6 cellular contexts compared by ENCODE assay signal in the genomic region with DNA sequence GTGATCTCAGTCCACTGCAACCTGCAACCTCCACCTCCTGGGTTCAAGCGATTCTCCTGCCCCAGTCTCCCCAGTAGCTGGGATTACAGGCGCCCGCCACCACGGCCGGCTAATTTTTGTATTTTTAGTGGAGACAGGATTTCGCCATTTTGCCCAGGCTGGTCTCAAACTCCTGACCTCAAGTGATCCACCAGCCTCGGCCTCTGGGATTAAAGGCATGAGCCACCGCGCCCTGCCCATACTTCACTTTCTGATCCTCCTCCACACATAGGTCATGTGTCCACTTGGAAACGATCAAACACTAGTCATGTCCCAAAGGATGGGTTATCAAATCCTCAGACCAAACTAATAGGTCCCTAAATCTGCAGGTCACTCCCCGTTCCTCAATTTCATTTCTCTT. TPM values are rescaled to one million over a fixed set of nuclear protein-coding genes. Genes with fewer than 3 reads are reported as not detected.
DNase-seq lines count a peak whose midpoint lies in the region; ATAC-seq and TF ChIP-seq lines count a peak whose summit lies in the region.
"Not testable (repeated sequence)": the region's sequence is repeated elsewhere in the genome, so short reads cannot be mapped to it uniquely, and the experiment has no call there.

No MANE protein-coding gene starts in this region.

- ATAC-seq in activated B cell treated with CpG ODN at 0.5 μM for 24 hours (ENCODE audit: low read depth) = not testable (repeated sequence)

- H3K27ac Mint-ChIP-seq in activated B cell treated with CpG ODN at 0.5 μM for 24 hours = peak overlapping the region; percentile 97
- H3K27ac Mint-ChIP-seq in chondrocyte (ENCODE audit: unreplicated experiment) = peak overlapping the region; percentile 100
- peak overlapping the region; percentile 97 for H3K27ac Mint-ChIP-seq in osteocyte (ENCODE audit: unreplicated experiment)

- not testable (repeated sequence) for TF ChIP-seq CTCF in A673 (conservative IDR thresholded peaks at IDR 0.05; ENCODE audit: low read depth, low read length); activated B cell treated with CpG ODN at 0.5 μM for 24 hours (IDR thresholded peaks at IDR 0.05); chondrocyte (IDR thresholded peaks at IDR 0.05); osteocyte (IDR thresholded peaks at IDR 0.05)

- not testable (repeated sequence) for H3K27ac ChIP-seq in A673 (ENCODE audit: low read depth, low read length, poor library complexity, severe bottlenecking); HUES64 (ENCODE audit: low read depth, low read length)

- H3K4me3 Mint-ChIP-seq in activated B cell treated with CpG ODN at 0.5 μM for 24 hours (peak overlapping the region; percentile 99), chondrocyte (ENCODE audit: unreplicated experiment) (peak overlapping the region; percentile 100), osteocyte (ENCODE audit: unreplicated experiment) (peak overlapping the region; percentile 97)

- H3K27me3 Mint-ChIP-seq in activated B cell treated with CpG ODN at 0.5 μM for 24 hours; chondrocyte (ENCODE audit: low read depth); osteocyte (ENCODE audit: unreplicated experiment): not testable (repeated sequence)

- H3K9ac ChIP-seq in HUES64 (ENCODE audit: low read depth, low read length) = peak overlapping the region; percentile 66

- peak overlapping the region; percentile 91 for H3K4me3 ChIP-seq in A673 (ENCODE audit: low read depth, low read length, poor library complexity, severe bottlenecking)
- H3K4me3 ChIP-seq in HUES64 (ENCODE audit: low read length) = peak overlapping the region; percentile 72
- peak overlapping the region; percentile 97 for H3K4me3 ChIP-seq in iPS-11a (ENCODE audit: low read depth, low read length)

- POLR2A ChIA-PET in A673 (lab: Charles Lee; ENCODE audit: low non-redundant PET) = not testable (repeated sequence)
- POLR2A ChIA-PET in activated B cell treated with CpG ODN at 0.5 μM for 24 hours (lab: Charles Lee) = interaction anchor here (0.6 to 1.2 kb wide), 4 partner anchors 18 to 42 kb away, joined by 3 to 6 read pairs (median 4); a partner anchor contains a TSS

- not testable (repeated sequence) for H3K4me1 Mint-ChIP-seq in activated B cell treated with CpG ODN at 0.5 μM for 24 hours
- H3K4me1 Mint-ChIP-seq in chondrocyte (ENCODE audit: low read depth) (peaks cover 28% of the 10 kb centered on the region), osteocyte (ENCODE audit: unreplicated experiment) (peaks cover 22% of the 10 kb centered on the region)

- DNase-seq in A673 (ENCODE audit: low spot score); activated B cell treated with CpG ODN at 0.5 μM for 24 hours; chondrocyte (ENCODE audit: low spot score); osteocyte (ENCODE audit: extremely low spot score, unreplicated experiment): not testable (repeated sequence)

- not testable (repeated sequence) for H3K9me3 ChIP-seq in A673 (ENCODE audit: low read depth, low read length, poor library complexity, severe bottlenecking); HUES64 (ENCODE audit: insufficient read depth, low read depth, low read length)

- H3K36me3 ChIP-seq in A673 (ENCODE audit: insufficient read depth, low read length, poor library complexity, severe bottlenecking) = peaks cover 12% of the 10 kb centered on the region
- peaks cover 37% of the 10 kb centered on the region for H3K36me3 ChIP-seq in HUES64 (ENCODE audit: insufficient read depth, low read length)

- H3K4me1 ChIP-seq in A673 (ENCODE audit: insufficient read depth, low read length, poor library complexity, severe bottlenecking); HUES64 (ENCODE audit: insufficient read depth, low read length): not testable (repeated sequence)

- BruUV-seq in A673 (replicated peaks; lab: Mats Ljungman, UMichigan) = not testable (repeated sequence)

- intact Hi-C loops in A673 (cut with micrococcal nuclease; ENCODE audit: unreplicated experiment); activated B cell treated with CpG ODN at 0.5 μM for 24 hours (cut with micrococcal nuclease): not testable (repeated sequence)

- CTCF ChIA-PET in A673 (lab: Charles Lee) = interaction anchor here (1.0 kb wide), 1 partner anchor 234 kb away, joined by 3 read pairs; no protein-coding TSS in a partner anchor
- CTCF ChIA-PET in activated B cell treated with CpG ODN at 0.5 μM for 24 hours (lab: Charles Lee) = not testable (repeated sequence)

- H3K27me3 ChIP-seq in A673 (replicated peaks; ENCODE audit: insufficient read depth, low read depth, low read length, poor library complexity); HUES64 (ENCODE audit: insufficient read depth, low read length): not testable (repeated sequence)

- H3K36me3 Mint-ChIP-seq in activated B cell treated with CpG ODN at 0.5 μM for 24 hours (ENCODE audit: low read depth) = peaks cover 18% of the 10 kb centered on the region
- H3K36me3 Mint-ChIP-seq in chondrocyte (ENCODE audit: low read depth); osteocyte (ENCODE audit: unreplicated experiment): not testable (repeated sequence)

- H3K9me3 Mint-ChIP-seq in activated B cell treated with CpG ODN at 0.5 μM for 24 hours; chondrocyte (ENCODE audit: low read depth); osteocyte (ENCODE audit: unreplicated experiment): not testable (repeated sequence)

- WGBS in HUES64 = 88% methylated on average over 11 of the region's 11 CpGs

RNA-seq across cellular contexts. Expression of a gene that starts 1.2 kb away (rescaled TPM):
- 48.4 and 52.5 TPM in 2 replicates for total RNA-seq in A673 (2021)
- 68.2 TPM for polyA plus RNA-seq in HUES64 (2013, experiment 1 of 2)
- 60.5 TPM for polyA plus RNA-seq in HUES64 (2013, experiment 2 of 2)
- 47.7 and 52.3 TPM in 2 replicates for total RNA-seq in activated B cell treated with CpG ODN at 0.5 μM for 24 hours
- 25.9 to 35.1 TPM (median 29.7 TPM) in 3 replicates for total RNA-seq in chondrocyte
- 23.7 and 27.5 TPM in 2 replicates for total RNA-seq in osteocyte

RNA-seq across cellular contexts. Expression of a gene that starts 17.9 kb away (rescaled TPM):
- total RNA-seq in A673 (2021) (37.3 and 39.8 TPM in 2 replicates), activated B cell treated with CpG ODN at 0.5 μM for 24 hours (41.8 and 53.3 TPM in 2 replicates), chondrocyte (11.9 to 16.9 TPM (median 14.1 TPM) in 3 replicates), osteocyte (18.7 and 18.9 TPM in 2 replicates)
- 23.2 TPM for polyA plus RNA-seq in HUES64 (2013, experiment 1 of 2)
- polyA plus RNA-seq in HUES64 (2013, experiment 2 of 2) = 20.3 TPM

RNA-seq across cellular contexts. Expression of a gene that starts 44.7 kb away (rescaled TPM):
- total RNA-seq in A673 (2021) (not detected in 2 replicates), activated B cell treated with CpG ODN at 0.5 μM for 24 hours (not detected in 2 replicates), chondrocyte (not detected in 3 replicates), osteocyte (not detected in 2 replicates)
- not detected for polyA plus RNA-seq in HUES64 (2013, experiment 1 of 2)
- polyA plus RNA-seq in HUES64 (2013, experiment 2 of 2) = not detected

RNA-seq across cellular contexts. Expression of a gene that starts 55.9 kb away (rescaled TPM):
- total RNA-seq in A673 (2021) (28.6 and 30.3 TPM in 2 replicates), activated B cell treated with CpG ODN at 0.5 μM for 24 hours (17.7 and 21.6 TPM in 2 replicates), chondrocyte (16.3 to 18.7 TPM (median 16.3 TPM) in 3 replicates), osteocyte (17.8 and 18.6 TPM in 2 replicates)
- 17.1 TPM for polyA plus RNA-seq in HUES64 (2013, experiment 1 of 2)
- 17.3 TPM for polyA plus RNA-seq in HUES64 (2013, experiment 2 of 2)
